In genomic region chr13:42594577-42595571, GRCh38 we compare ENCODE assay signal across 8 cellular contexts. TPM values are rescaled to one million over a fixed set of nuclear protein-coding genes. Genes with fewer than 3 reads are reported as not detected.
A peak's percentile ranks its signal among the peaks of the same experiment; 100 is the strongest.
DNase-seq lines count a peak whose midpoint lies in the region; ATAC-seq and TF ChIP-seq lines count a peak whose summit lies in the region.

No MANE protein-coding gene starts in this region.

- H3K4me3 Mint-ChIP-seq in osteocyte (ENCODE audit: unreplicated experiment), result no peak overlapping the region

- H3K27ac Mint-ChIP-seq in osteocyte (ENCODE audit: unreplicated experiment), result peak overlapping the region; percentile 43

- H3K9ac ChIP-seq in PC-3 (ENCODE audit: low read length), result no peak overlapping the region

- H3K9me3 Mint-ChIP-seq in osteocyte (ENCODE audit: unreplicated experiment), result no peaks in the 10 kb centered on the region

- no peaks in the 10 kb centered on the region for H3K36me3 ChIP-seq in PC-3 (ENCODE audit: low read depth, low read length)
- H3K36me3 ChIP-seq in aorta (ENCODE audit: control insufficient read depth in 1 of 2, insufficient read depth in 2 of 2, low read length in 1 of 2), result no peaks in the 10 kb centered on the region

- CTCF ChIA-PET in PC-3 (lab: Charles Lee), result interaction anchor here (0.6 to 0.9 kb wide), 4 partner anchors 97 to 491 kb away, joined by 3 to 5 read pairs (median 4); no protein-coding TSS in a partner anchor

- H3K9me3 ChIP-seq in PC-3 (ENCODE audit: low read length) (no peaks in the 10 kb centered on the region), aorta (ENCODE audit: control insufficient read depth, low read length) (no peaks in the 10 kb centered on the region)

- H3K4me3 ChIP-seq in PC-3 (ENCODE audit: low read length) (no peak overlapping the region), aorta (ENCODE audit: low read length in 2 of 2) (no peak overlapping the region)

- peak; percentile 77 for TF ChIP-seq CTCF in PC-3 (conservative IDR thresholded peaks at IDR 0.05; ENCODE audit: low read depth, low read length)
- peak; percentile 89 for TF ChIP-seq CTCF in osteocyte (IDR thresholded peaks at IDR 0.05)

- H2AFZ ChIP-seq in PC-3 (ENCODE audit: low read length), result no peak overlapping the region

- no peak for TF ChIP-seq EP300 in Ishikawa (IDR thresholded peaks at IDR 0.05; ENCODE audit: borderline replicate concordance)

- no TSS peak for BruUV-seq in PC-3 (replicated peaks; lab: Mats Ljungman, UMichigan)

- peak; percentile 68 for ATAC-seq in PC-3
- ATAC-seq in aorta (ENCODE audit: low FRiP score), result peak; percentile 73

- POLR2A ChIA-PET in PC-3 (lab: Charles Lee; ENCODE audit: unreplicated experiment), result interaction anchor here (0.6 kb wide), 1 partner anchor 230 kb away, joined by 3 read pairs; no protein-coding TSS in a partner anchor

- intact Hi-C loops in PC-3 (cut with micrococcal nuclease), result loop anchor here (1.0 to 5.0 kb wide), 2 partner anchors 237 to 261 kb away; no protein-coding TSS in a partner anchor
- intact Hi-C loops in aorta (cut with DNase I), result loop anchor here (5.0 to 10.0 kb wide), 2 partner anchors 1210 to 1277 kb away; no protein-coding TSS in a partner anchor

- WGBS in aorta, 2 donors, result 30 to 31% methylated on average over 10 of the region's 10 CpGs

- peaks cover 17% of the 10 kb centered on the region for H3K4me1 Mint-ChIP-seq in osteocyte (ENCODE audit: unreplicated experiment)

- DNase-seq in NCI-H2196 (lab: John Stamatoyannopoulos, UW; ENCODE audit: unreplicated experiment) (peak; percentile 52), NCI-H2196 treated with DMSO at 0.1 percent for 48 hours (lab: John Stamatoyannopoulos, UW; ENCODE audit: unreplicated experiment) (no peak), PC-3 (peak; percentile 78), foreskin melanocyte (peak; percentile 49), osteocyte (ENCODE audit: extremely low spot score, unreplicated experiment) (no peak), aorta (peak in 1 of 2 donors; percentile 46)
- peak; percentile 11 for DNase-seq in activated T-helper 9 cell treated with anti-CD3 and anti-CD28 coated beads, Interleukin-2, amount 50 U/mL, for 16 hours (ENCODE audit: low read depth)

- no peaks in the 10 kb centered on the region for H3K79me2 ChIP-seq in PC-3 (ENCODE audit: low read length)

- no peaks in the 10 kb centered on the region for H3K9me2 ChIP-seq in PC-3 (replicated peaks; ENCODE audit: low read length)

- H3F3A ChIP-seq in PC-3 (ENCODE audit: low read length, unreplicated experiment), result no peaks in the 10 kb centered on the region

- H3K4me1 ChIP-seq in PC-3 (ENCODE audit: insufficient read depth, low read length) (peaks cover 8% of the 10 kb centered on the region), aorta (ENCODE audit: control insufficient read depth in 1 of 2, insufficient read depth in 2 of 2, low read length in 2 of 2) (no peaks in the 10 kb centered on the region)

- peaks cover 16% of the 10 kb centered on the region for H3K27me3 Mint-ChIP-seq in osteocyte (ENCODE audit: unreplicated experiment)

- peak; percentile 73 for TF ChIP-seq RAD21 in Ishikawa (IDR thresholded peaks at IDR 0.05; ENCODE audit: low read depth)

- no peaks in the 10 kb centered on the region for H3K36me3 Mint-ChIP-seq in osteocyte (ENCODE audit: unreplicated experiment)

- H3K27me3 ChIP-seq in PC-3 (ENCODE audit: low read length) (no peaks in the 10 kb centered on the region), aorta (ENCODE audit: control insufficient read depth in 1 of 2, insufficient read depth in 2 of 2, low read length in 1 of 2) (no peaks in the 10 kb centered on the region)

- H3K27ac ChIP-seq in PC-3 (ENCODE audit: low read length) (0 out of 2 replicates have a peak overlapping the region, but pooled peaks have one; percentile 16), aorta (ENCODE audit: low read depth in 1 of 2, low read length in 2 of 2) (no peak overlapping the region)

- peak overlapping the region; percentile 18 for H3K4me2 ChIP-seq in PC-3 (ENCODE audit: low read length)

- no peaks in the 10 kb centered on the region for H4K20me1 ChIP-seq in PC-3 (ENCODE audit: low read length)

TF ChIP-seq in Ishikawa, 13 proteins besides CTCF, POLR2A, EP300 and RAD21:
- TF ChIP-seq FOXM1 (IDR thresholded peaks at IDR 0.05; ENCODE audit: borderline replicate concordance, low read depth) (no peak), USF1 (IDR thresholded peaks at IDR 0.05) (no peak), TCF12 (IDR thresholded peaks at IDR 0.05; ENCODE audit: low read depth) (no peak), REST (IDR thresholded peaks at IDR 0.05; ENCODE audit: low read depth) (no peak)

RNA-seq across cellular contexts. Expression of gene TNFSF11, which starts 20.9 kb away (rescaled TPM):
- total RNA-seq in PC-3 (2014; rRNA removed) (not detected in 2 replicates), osteocyte (0.26 TPM in 1 of 2 replicates, not detected in the other), aorta (under 1 TPM in 1 of 2 donors, not detected in 1; 0.16 TPM)
- polyA plus RNA-seq in aorta, result not detected

Comparison
In these comparisons a context has a peak if more than half of its experiments do, and no peak if none do; other contexts are left out.
1. DNase-seq: peak in NCI-H2196 (single experiment), PC-3 (single experiment), activated T-helper 9 cell treated with anti-CD3 and anti-CD28 coated beads, Interleukin-2, amount 50 U/mL, for 16 hours (single experiment) and foreskin melanocyte (single experiment); none in NCI-H2196 treated with DMSO at 0.1 percent for 48 hours (single experiment) and osteocyte (single experiment).